Comparison of ENCODE assay signal across 22 cellular contexts in the genomic region with DNA sequence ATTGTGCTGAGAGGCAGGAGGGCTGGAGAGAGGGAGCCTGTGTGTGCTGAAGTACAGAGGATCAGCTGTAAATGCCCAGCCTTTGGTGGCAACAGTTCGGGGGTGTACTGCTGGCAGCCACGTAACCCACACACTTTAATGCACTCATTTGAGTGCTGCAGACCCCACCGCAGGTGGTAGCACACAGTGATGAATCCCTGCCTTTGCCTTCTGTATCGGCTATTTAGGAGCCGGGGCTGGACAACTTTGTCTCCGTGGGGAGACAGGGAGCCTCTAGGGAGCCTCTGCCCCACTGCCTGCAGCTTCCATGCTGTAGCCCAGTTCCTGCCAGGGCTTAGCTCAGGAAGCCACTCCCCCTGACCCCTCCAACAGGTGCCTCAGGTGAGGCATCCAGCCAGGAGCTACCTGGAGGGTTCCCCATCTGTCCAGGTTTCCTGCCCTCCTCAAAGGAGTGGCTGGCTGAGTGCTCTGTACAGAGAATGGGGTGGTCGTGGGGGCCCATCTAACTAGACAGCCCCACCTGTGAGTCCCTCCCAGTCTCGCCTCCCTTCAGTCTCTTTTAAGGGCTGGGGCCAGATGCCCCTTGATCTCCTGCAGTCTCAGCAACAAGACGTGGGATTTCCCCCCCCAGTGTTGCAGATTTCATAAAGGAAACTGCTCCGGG. TPM values are rescaled to one million over a fixed set of nuclear protein-coding genes. Genes with fewer than 3 reads are reported as not detected.
A peak's percentile ranks its signal among the peaks of the same experiment; 100 is the strongest.
DNase-seq lines count a peak whose midpoint lies in the region; FAIRE-seq and TF ChIP-seq lines count a peak whose summit lies in the region.
"Had no signal": no experiment of that assay in that cellular context is flagged by ENCODE, and none has a peak within 500 bp of the region (broad histone marks: within the 10 kb centered on the region; RNA-seq: fewer than 3 reads in every experiment).

No MANE protein-coding gene starts in this region.

- peaks cover 25% of the 10 kb centered on the region for H3K36me3 Mint-ChIP-seq in activated CD4-positive, alpha-beta memory T cell treated with anti-CD3 and anti-CD28 coated beads for 36 hours

- no peak for FAIRE-seq in kidney (lab: Jason Lieb, UNC)
- FAIRE-seq: frontal cortex, H1, islet of Langerhans, K562 had no signal

- no peaks in the 10 kb centered on the region for H3K4me1 ChIP-seq in kidney (ENCODE audit: control insufficient read depth in 1 of 2, insufficient read depth in 1 of 2, low read depth in 1 of 2, low read length in 2 of 2)

- intact Hi-C loops in activated CD4-positive, alpha-beta memory T cell treated with anti-CD3 and anti-CD28 coated beads for 36 hours (cut with micrococcal nuclease): no loop called here
- intact Hi-C loops in kidney (cut with DNase I): no loop called here

- peaks cover 6% of the 10 kb centered on the region for H3K4me1 Mint-ChIP-seq in activated CD4-positive, alpha-beta memory T cell treated with anti-CD3 and anti-CD28 coated beads for 36 hours (ENCODE audit: low read depth)
- H3K4me1 Mint-ChIP-seq: activated B cell treated with CpG ODN at 0.5 μM for 24 hours had no signal

- CTCF ChIA-PET in activated CD4-positive, alpha-beta memory T cell treated with anti-CD3 and anti-CD28 coated beads for 36 hours (lab: Charles Lee): no interaction called here

- no peak overlapping the region for H3K4me3 ChIP-seq in kidney (ENCODE audit: low read length in 2 of 2)
- H3K4me3 ChIP-seq: K562, right lobe of liver, thyroid gland had no signal

- POLR2A ChIA-PET in activated CD4-positive, alpha-beta memory T cell treated with anti-CD3 and anti-CD28 coated beads for 36 hours (lab: Charles Lee): no interaction called here

- no peak overlapping the region for H3K9ac ChIP-seq in kidney (ENCODE audit: low read length in 2 of 2)

- in situ Hi-C loops in GM13976 (cut with MboI; ENCODE audit: low sequenced_read_pairs, unreplicated experiment): no loop called here

- no peak for TF ChIP-seq CTCF in kidney (IDR thresholded peaks at IDR 0.05; ENCODE audit: borderline replicate concordance, extremely low read depth, insufficient read depth)
- TF ChIP-seq CTCF in GM13976 (IDR thresholded peaks at IDR 0.05; ENCODE audit: borderline replicate concordance, control extremely low read depth, extremely low read depth, insufficient read depth, missing control alignments): no peak

- H3K27ac ChIP-seq in kidney (ENCODE audit: low read depth in 2 of 2, low read length in 2 of 2): no peak overlapping the region
- H3K27ac ChIP-seq: right lobe of liver, thyroid gland had no signal

- no peaks in the 10 kb centered on the region for H3K9me3 ChIP-seq in kidney (ENCODE audit: control insufficient read depth in 1 of 2, low read length in 2 of 2)
- H3K9me3 ChIP-seq: right lobe of liver, thyroid gland had no signal

- no peaks in the 10 kb centered on the region for H3K9me3 Mint-ChIP-seq in activated CD4-positive, alpha-beta memory T cell treated with anti-CD3 and anti-CD28 coated beads for 36 hours
- H3K9me3 Mint-ChIP-seq: activated B cell treated with CpG ODN at 0.5 μM for 24 hours; CD8-positive, alpha-beta memory T cell had no signal

- DNase-seq in NCI-H69 (lab: John Stamatoyannopoulos, UW) (peak; percentile 87), kidney (peak; percentile 58), DMS 273 treated with DMSO at 0.1 percent for 48 hours (lab: John Stamatoyannopoulos, UW) (no peak), midbrain (lab: John Stamatoyannopoulos, UW) (no peak), GM13976 (ENCODE audit: low spot score) (no peak)
- DNase-seq in activated CD4-positive, alpha-beta memory T cell treated with anti-CD3 and anti-CD28 coated beads for 36 hours: no peak
- DNase-seq in stimulated activated CD8-positive, alpha-beta memory T cell treated with anti-CD3 and anti-CD28 coated beads, Interleukin-4, amount 100 ng/mL, for 48 hours: peak; percentile 19
- DNase-seq: activated B cell treated with CpG ODN at 0.5 μM for 24 hours; amniotic stem cell; CD8-positive, alpha-beta memory T cell; DMS53; hypothalamus; mammary epithelial cell; naive thymus-derived CD4-positive, alpha-beta T cell; NCI-H1694 treated with DMSO at 0.1 percent for 48 hours; T-helper 9 cell; thyroid gland had no signal

- peak overlapping the region; percentile 16 for H3K27ac Mint-ChIP-seq in activated CD4-positive, alpha-beta memory T cell treated with anti-CD3 and anti-CD28 coated beads for 36 hours
- H3K27ac Mint-ChIP-seq: activated B cell treated with CpG ODN at 0.5 μM for 24 hours had no signal

- H3K36me3 ChIP-seq in kidney (ENCODE audit: control insufficient read depth in 1 of 2, insufficient read depth in 2 of 2, low read length in 2 of 2): peaks cover 32 to 34% of the 10 kb centered on the region in 2 donors

- no peak overlapping the region for H3K4me3 Mint-ChIP-seq in activated CD4-positive, alpha-beta memory T cell treated with anti-CD3 and anti-CD28 coated beads for 36 hours
- H3K4me3 Mint-ChIP-seq: activated B cell treated with CpG ODN at 0.5 μM for 24 hours; naive thymus-derived CD4-positive, alpha-beta T cell had no signal

- no peaks in the 10 kb centered on the region for H3K27me3 Mint-ChIP-seq in activated CD4-positive, alpha-beta memory T cell treated with anti-CD3 and anti-CD28 coated beads for 36 hours
- H3K27me3 Mint-ChIP-seq: activated B cell treated with CpG ODN at 0.5 μM for 24 hours; CD8-positive, alpha-beta memory T cell; naive thymus-derived CD4-positive, alpha-beta T cell had no signal

RNA-seq across cellular contexts. Expression of gene SECISBP2, which starts 44.5 kb away (rescaled TPM):
- total RNA-seq in activated CD4-positive, alpha-beta memory T cell treated with anti-CD3 and anti-CD28 coated beads for 36 hours: 10 to 100 TPM; 34.0 to 34.7 TPM
- total RNA-seq in kidney: 59.8 TPM
- polyA plus RNA-seq in kidney (ENCODE audit: insufficient read depth, low read depth, low replicate concordance): 27.0 TPM

RNA-seq across cellular contexts. Expression of gene CKS2, which starts 51.8 kb away (rescaled TPM):
- 100 to 1,000 TPM; 229 to 232 TPM for total RNA-seq in activated CD4-positive, alpha-beta memory T cell treated with anti-CD3 and anti-CD28 coated beads for 36 hours
- total RNA-seq in kidney: 7.0 TPM
- polyA plus RNA-seq in kidney (ENCODE audit: insufficient read depth, low read depth, low replicate concordance): 72.8 TPM

Comparison
In these comparisons a context has a peak if more than half of its experiments do, and no peak if none do; other contexts are left out.
1. DNase-seq: peak in NCI-H69 (single experiment), kidney (single experiment) and stimulated activated CD8-positive, alpha-beta memory T cell treated with anti-CD3 and anti-CD28 coated beads, Interleukin-4, amount 100 ng/mL, for 48 hours (single experiment); none in activated CD4-positive, alpha-beta memory T cell treated with anti-CD3 and anti-CD28 coated beads for 36 hours (single experiment), DMS 273 treated with DMSO at 0.1 percent for 48 hours (single experiment), midbrain (single experiment) and GM13976 (single experiment).
2. RNA of gene CKS2, which starts 51.8 kb away (total RNA-seq): 229 to 232 TPM in activated CD4-positive, alpha-beta memory T cell treated with anti-CD3 and anti-CD28 coated beads for 36 hours; 7.0 TPM in kidney (single experiment); every median in the first group is over 10 times any median in the second.